Comparison of ENCODE assay signal across 31 cellular contexts in genomic region chr12:57767876-57768275, GRCh38. TPM values are rescaled to one million over a fixed set of nuclear protein-coding genes. Genes with fewer than 3 reads are reported as not detected.
"Had no signal": no experiment of that assay in that cellular context is flagged by ENCODE, and none has a peak within 500 bp of the region (broad histone marks: within the 10 kb centered on the region; RNA-seq: fewer than 3 reads in every experiment).

No MANE protein-coding gene starts in this region.

- FAIRE-seq: astrocyte, bronchial epithelial cell had no signal

- H3K4me3 ChIP-seq: dorsolateral prefrontal cortex, gastrocnemius medialis, heart left ventricle had no signal

- DNase-seq: activated CD4-positive, alpha-beta memory T cell treated with anti-CD3 and anti-CD28 coated beads for 36 hours; activated CD4-positive, alpha-beta T cell treated with anti-CD3 and anti-CD28 coated beads for 36 hours; activated CD4-positive, alpha-beta T cell treated with anti-CD3 and anti-CD28 coated beads, Interleukin-2, amount 10 ng/mL, durations not matched to agents 24 days and 14 days; activated CD4-positive, CD25-positive, alpha-beta regulatory T cell; activated CD4-positive, CD25-positive, alpha-beta regulatory T cell treated with anti-CD3 and anti-CD28 coated beads, Interleukin-2, amount 50 U/mL, for 72 hours; activated CD8-positive, alpha-beta memory T cell treated with anti-CD3 and anti-CD28 coated beads, Interleukin-2, amount 10 ng/mL, durations not matched to agents 7 days and 5 days; activated CD8-positive, alpha-beta memory T cell treated with anti-CD3 and anti-CD28 coated beads, Interleukin-2, amount 50 U/mL, for 4 hours; activated CD8-positive, alpha-beta T cell treated with anti-CD3 and anti-CD28 coated beads, Interleukin-2, amount 10 ng/mL, durations not matched to agents 7 days and 5 days; activated effector memory CD4-positive, alpha-beta T cell treated with Interleukin-2 at 50 U/mL for 16 hours; activated gamma-delta T cell treated with Interleukin-2 at 50 U/mL for 16 hours; activated naive CD4-positive, alpha-beta T cell treated with anti-CD3 and anti-CD28 coated beads, Interleukin-2, amount 50 U/mL, for 16 hours; activated naive CD4-positive, alpha-beta T cell treated with Interleukin-2 at 50 U/mL for 16 hours; activated T-cell treated with anti-CD3 and anti-CD28 coated beads, Interleukin-2, amount 50 U/mL, for 24 hours; activated T-cell treated with anti-CD3 and anti-CD28 coated beads, Interleukin-2, amount 50 U/mL, for 72 hours; amniotic stem cell; anterior cingulate cortex; brain microvascular endothelial cell; dorsolateral prefrontal cortex; effector memory CD4-positive, alpha-beta T cell; endodermal cell; foreskin fibroblast; glutamatergic neuron; heart left ventricle; T-helper 1 cell; T-helper 17 cell; T1000 had no signal

- H3K27ac ChIP-seq: brain microvascular endothelial cell, coronary artery, dorsolateral prefrontal cortex, gastrocnemius medialis, heart left ventricle had no signal

- ATAC-seq: activated CD4-positive, alpha-beta T cell treated with anti-CD3 and anti-CD28 coated beads for 36 hours; activated CD8-positive, alpha-beta memory T cell treated with anti-CD3 and anti-CD28 coated beads, Interleukin-2, amount 10 ng/mL, durations not matched to agents 7 days and 5 days; activated CD8-positive, alpha-beta T cell treated with anti-CD3 and anti-CD28 coated beads, Interleukin-2, amount 10 ng/mL, durations not matched to agents 7 days and 5 days; activated T-cell treated with anti-CD3 and anti-CD28 coated beads, Interleukin-2, amount 50 U/mL, for 72 hours; esophagus mucosa; gastrocnemius medialis; heart left ventricle; T-helper 17 cell had no signal

- H3K9me3 ChIP-seq: gastrocnemius medialis, heart left ventricle had no signal

RNA-seq across cellular contexts. Expression of gene CYP27B1, which starts 1.0 kb away (rescaled TPM):
- total RNA-seq: gastrocnemius medialis had no signal
